8 cellular contexts compared by ENCODE assay signal in genomic region chr7:150799741-150800575, GRCh38. TPM values are rescaled to one million over a fixed set of nuclear protein-coding genes. Genes with fewer than 3 reads are reported as not detected.
DNase-seq lines count a peak whose midpoint lies in the region; ATAC-seq and TF ChIP-seq lines count a peak whose summit lies in the region.

TSS of gene TMEM176B (minus strand) at chr7:150800364. CDS start at chr7:150796569, 3,795 bp downstream.

- POLR2A ChIA-PET in HEK293T (lab: Yijun Ruan, JAX): no interaction called here

- no peak within 1 kb of the TSS for H3K27ac Mint-ChIP-seq in immature natural killer cell

- H3K9me3 ChIP-seq in HUES6 (ENCODE audit: control insufficient read depth, insufficient read depth, low read depth, low read length) (no peaks in the 10 kb centered on the region), ascending aorta (no peaks in the 10 kb centered on the region)

- H3K4me1 ChIP-seq in HUES6 (ENCODE audit: control insufficient read depth, insufficient read depth, low read length): peaks cover 2% of the 10 kb centered on the region; the same call in 1 of the 2 replicates
- no peaks in the 10 kb centered on the region for H3K4me1 ChIP-seq in ascending aorta

- peak within 1 kb of the TSS; percentile 59 for H3K4me3 ChIP-seq in HUES6 (ENCODE audit: low read depth, low read length)
- H3K4me3 ChIP-seq in ascending aorta: peak within 1 kb of the TSS; percentile 50 to 63
- H3K4me3 ChIP-seq in skin epidermis: peak within 1 kb of the TSS; percentile 37 to 54 (median 44)

- peaks cover 0 to 3% (median under 1%) of the 10 kb centered on the region in 6 donors for H3K9me3 Mint-ChIP-seq in immature natural killer cell

- intact Hi-C loops in ascending aorta (cut with DNase I): no loop called here

- no peak within 1 kb of the TSS for H3K27ac ChIP-seq in HUES6 (ENCODE audit: low read depth, low read length)
- H3K27ac ChIP-seq in ascending aorta: peak within 1 kb of the TSS in 1 of 2 donors; percentile 28
- peak within 1 kb of the TSS; percentile 5 to 87 (median 78) for H3K27ac ChIP-seq in skin epidermis

- no peak for ATAC-seq in HG02852 (IDR thresholded peaks at IDR 0.05; ENCODE audit: unreplicated experiment)

- peaks cover 11 to 37% (median 23%) of the 10 kb centered on the region in 3 donors for H3K27me3 Mint-ChIP-seq in immature natural killer cell (ENCODE audit: low read depth in 3 of 3)

- CTCF ChIA-PET in HEK293T (lab: Yijun Ruan, JAX): no interaction called here

- no peak within 1 kb of the TSS for H3K9ac ChIP-seq in HUES6 (ENCODE audit: low read length)

- peak within 1 kb of the TSS; percentile 44 to 56 (median 55) for H3K4me3 Mint-ChIP-seq in immature natural killer cell

- H3K27me3 ChIP-seq in HUES6 (ENCODE audit: control insufficient read depth, insufficient read depth, low read length) (peaks cover 99% of the 10 kb centered on the region), ascending aorta (peaks cover 10% of the 10 kb centered on the region)

- peaks cover 11% of the 10 kb centered on the region in 2 donors for H3K4me1 Mint-ChIP-seq in immature natural killer cell

- no peak for TF ChIP-seq CTCF in ascending aorta (IDR thresholded peaks at IDR 0.05)

- DNase-seq in ascending aorta (ENCODE audit: low spot score in 2 of 2): no peak
- DNase-seq in immature natural killer cell: no peak
- no peak for DNase-seq in SIG-M5 (lab: John Stamatoyannopoulos, UW)
- DNase-seq in HEK293T (ENCODE audit: extremely low spot score): no peak
- DNase-seq in NCI-H82 (lab: John Stamatoyannopoulos, UW): no peak

- H3K36me3 Mint-ChIP-seq in immature natural killer cell: peaks cover 0 to 4% (median 0%) of the 10 kb centered on the region in 3 donors

- H3K36me3 ChIP-seq in HUES6 (ENCODE audit: control insufficient read depth, insufficient read depth, low read length) (no peaks in the 10 kb centered on the region), ascending aorta (no peaks in the 10 kb centered on the region)

TF ChIP-seq in HEK293T, 16 proteins besides CTCF, POLR2A, EP300 and RAD21:
- TF ChIP-seq TARDBP (IDR thresholded peaks at IDR 0.05) (no peak), LEF1 (IDR thresholded peaks at IDR 0.05; ENCODE audit: borderline replicate concordance) (no peak), L3MBTL2 (conservative IDR thresholded peaks at IDR 0.05) (no peak), CTBP1 (IDR thresholded peaks at IDR 0.05; ENCODE audit: borderline replicate concordance) (no peak), FOXM1 (IDR thresholded peaks at IDR 0.05; ENCODE audit: borderline replicate concordance) (no peak), SP1 (IDR thresholded peaks at IDR 0.05) (no peak), ELF4 (IDR thresholded peaks at IDR 0.05) (no peak), FOXA1 (IDR thresholded peaks at IDR 0.05) (no peak), FOXK2 (IDR thresholded peaks at IDR 0.05) (no peak), SUZ12 (IDR thresholded peaks at IDR 0.05) (no peak), BHLHE40 (IDR thresholded peaks at IDR 0.05; ENCODE audit: borderline replicate concordance) (no peak), NFRKB (IDR thresholded peaks at IDR 0.05) (no peak), ARNT (IDR thresholded peaks at IDR 0.05) (no peak), HDGF (IDR thresholded peaks at IDR 0.05; ENCODE audit: borderline replicate concordance) (no peak)

RNA-seq across cellular contexts. Expression of gene TMEM176B, which starts in this region (rescaled TPM):
- total RNA-seq in ascending aorta: 42.5 TPM
- under 1 TPM in 1 of 3 donors, not detected in 2; 0.87 TPM for polyA plus RNA-seq in immature natural killer cell
